Comparison of ENCODE assay signal across 12 cellular contexts in the genomic region with DNA sequence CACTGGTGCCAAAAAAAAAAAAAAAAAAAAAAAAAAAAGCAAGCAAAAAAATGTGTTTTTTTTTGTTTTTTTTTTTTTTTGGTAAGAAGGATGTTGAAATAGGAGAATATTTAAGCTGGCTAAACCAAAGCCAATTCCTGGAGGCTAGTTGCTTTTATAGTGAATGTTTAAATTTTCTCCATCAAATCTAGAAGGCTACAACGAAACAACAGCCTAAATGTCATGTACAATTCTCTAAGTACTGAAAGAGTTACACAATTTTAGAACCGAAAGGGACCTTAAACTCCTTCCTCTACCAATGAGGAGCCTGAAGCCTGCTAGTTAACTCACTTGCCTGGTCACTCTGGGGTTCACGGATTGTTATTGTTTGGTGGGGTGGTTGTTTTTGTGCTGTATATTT. TPM values are rescaled to one million over a fixed set of nuclear protein-coding genes. Genes with fewer than 3 reads are reported as not detected.
DNase-seq lines count a peak whose midpoint lies in the region; TF ChIP-seq lines count a peak whose summit lies in the region.
"Had no signal": no experiment of that assay in that cellular context is flagged by ENCODE, and none has a peak within 500 bp of the region (broad histone marks: within the 10 kb centered on the region; RNA-seq: fewer than 3 reads in every experiment).

No MANE protein-coding gene starts in this region.

- intact Hi-C loops in left ventricle myocardium inferior (cut with micrococcal nuclease) (loop anchor here (10.0 kb wide), 1 partner anchor 104 kb away; no protein-coding TSS in a partner anchor), vagina (cut with DNase I) (no loop called here)

- H3K36me3 ChIP-seq in left ventricle myocardium inferior (no peaks in the 10 kb centered on the region), right atrium auricular region (no peaks in the 10 kb centered on the region), endodermal cell (ENCODE audit: control insufficient read depth, insufficient read depth, low read length) (peaks cover 7% of the 10 kb centered on the region), neural progenitor cell (no peaks in the 10 kb centered on the region), vagina (no peaks in the 10 kb centered on the region)

- H3K9ac ChIP-seq in endodermal cell (ENCODE audit: extremely low read depth, low read length, poor library complexity, severe bottlenecking) (no peak overlapping the region), neural progenitor cell (no peak overlapping the region)

- H3K27me3 ChIP-seq in left ventricle myocardium inferior (ENCODE audit: low read depth) (no peaks in the 10 kb centered on the region), right atrium auricular region (no peaks in the 10 kb centered on the region), endodermal cell (ENCODE audit: control insufficient read depth, insufficient read depth, low read length, poor library complexity, severe bottlenecking) (no peaks in the 10 kb centered on the region), neural progenitor cell (peaks cover 46% of the 10 kb centered on the region), vagina (no peaks in the 10 kb centered on the region)

- H3K4me1 Mint-ChIP-seq in endodermal cell (peaks cover 39% of the 10 kb centered on the region), neural progenitor cell (peaks cover 69% of the 10 kb centered on the region)

- peaks cover 42% of the 10 kb centered on the region for H3F3A ChIP-seq in neural progenitor cell (ENCODE audit: low read depth)

- peaks cover 77% of the 10 kb centered on the region for H3K79me2 ChIP-seq in neural progenitor cell (ENCODE audit: low read depth)

- H3K4me3 Mint-ChIP-seq in endodermal cell, result no peak overlapping the region
- H3K4me3 Mint-ChIP-seq in neural progenitor cell, result peak overlapping the region; percentile 99
- H3K4me3 Mint-ChIP-seq: B cell; stimulated activated naive B cell treated with anti-CD40 and anti-IgM and Interleukin-4, amounts not matched to agents 10 μg/mL and 1 μg/mL and 100 μg/mL, for 72 hours had no signal

- TF ChIP-seq CTCF in left ventricle myocardium inferior (IDR thresholded peaks at IDR 0.05; ENCODE audit: borderline replicate concordance) (no peak), right atrium auricular region (IDR thresholded peaks at IDR 0.05) (no peak), endodermal cell (conservative IDR thresholded peaks at IDR 0.05) (no peak), neural progenitor cell (IDR thresholded peaks at IDR 0.05) (no peak), vagina (IDR thresholded peaks at IDR 0.05) (no peak)

- H3K27me3 Mint-ChIP-seq in endodermal cell (ENCODE audit: insufficient read depth), result peaks cover 70% of the 10 kb centered on the region
- peaks cover 4% of the 10 kb centered on the region for H3K27me3 Mint-ChIP-seq in neural progenitor cell (ENCODE audit: insufficient read depth, low read depth)

- peak overlapping the region; percentile 83 for H3K27ac ChIP-seq in left ventricle myocardium inferior (replicated peaks)
- H3K27ac ChIP-seq in right atrium auricular region, result peak overlapping the region in 1 of 2 donors; percentile 91
- H3K27ac ChIP-seq in endodermal cell (ENCODE audit: low read depth, low read length), result no peak overlapping the region
- no peak overlapping the region for H3K27ac ChIP-seq in neural progenitor cell
- peak overlapping the region; percentile 88 for H3K27ac ChIP-seq in vagina

- H3K4me2 ChIP-seq in neural progenitor cell, result peak overlapping the region; percentile 84

- H3K4me3 ChIP-seq in left ventricle myocardium inferior, result peak overlapping the region; percentile 78
- no peak overlapping the region for H3K4me3 ChIP-seq in right atrium auricular region
- H3K4me3 ChIP-seq in endodermal cell (ENCODE audit: low read length), result peak overlapping the region; percentile 97
- peak overlapping the region; percentile 91 for H3K4me3 ChIP-seq in neural progenitor cell
- peak overlapping the region in 1 of 2 donors; percentile 73 for H3K4me3 ChIP-seq in vagina

- WGBS in endodermal cell (ENCODE audit: insufficient coverage in 1 of 2, insufficient read length in 1 of 2), 2 experiments, result 84% methylated on average over 2 of the region's 3 CpGs; no CpG with 5 or more reads in 1 of the 2 experiments

- H3K36me3 Mint-ChIP-seq in endodermal cell (ENCODE audit: low read depth), result peaks cover 7% of the 10 kb centered on the region
- peaks cover 27% of the 10 kb centered on the region for H3K36me3 Mint-ChIP-seq in neural progenitor cell
- H3K36me3 Mint-ChIP-seq: stimulated activated naive B cell treated with anti-CD40 and anti-IgM and Interleukin-4, amounts not matched to agents 10 μg/mL and 1 μg/mL and 100 μg/mL, for 72 hours had no signal

- H3K27ac Mint-ChIP-seq in endodermal cell, result no peak overlapping the region
- H3K27ac Mint-ChIP-seq in neural progenitor cell, result no peak overlapping the region
- H3K27ac Mint-ChIP-seq: activated T-helper 2 cell treated with anti-CD3 and anti-CD28 coated beads, Interferon-gamma antibody, Interleukin-2, Interleukin-4, amounts not matched to agents 10 μg/mL and 5 μg/mL and 100 μg/mL, durations not matched to agents 14 hours and 24 hours and 36 hours; B cell; stimulated activated naive B cell treated with anti-CD40 and anti-IgM and Interleukin-4, amounts not matched to agents 10 μg/mL and 1 μg/mL and 100 μg/mL, for 72 hours had no signal

- TF ChIP-seq POLR2A in vagina (IDR thresholded peaks at IDR 0.05), result no peak

- H3K9me3 Mint-ChIP-seq in endodermal cell (no peaks in the 10 kb centered on the region), neural progenitor cell (no peaks in the 10 kb centered on the region)
- H3K9me3 Mint-ChIP-seq: activated T-helper 2 cell treated with anti-CD3 and anti-CD28 coated beads, Interferon-gamma antibody, Interleukin-2, Interleukin-4, amounts not matched to agents 10 μg/mL and 5 μg/mL and 100 μg/mL, durations not matched to agents 14 hours and 24 hours and 36 hours; stimulated activated naive B cell treated with anti-CD40 and anti-IgM and Interleukin-4, amounts not matched to agents 10 μg/mL and 1 μg/mL and 100 μg/mL, for 72 hours had no signal

- peaks cover 73% of the 10 kb centered on the region for H3K4me1 ChIP-seq in left ventricle myocardium inferior
- H3K4me1 ChIP-seq in right atrium auricular region, result peaks cover 0 to 30% of the 10 kb centered on the region in 2 donors
- peaks cover 7% of the 10 kb centered on the region for H3K4me1 ChIP-seq in endodermal cell (ENCODE audit: control insufficient read depth, insufficient read depth, low read length)
- H3K4me1 ChIP-seq in neural progenitor cell, result peaks cover 73% of the 10 kb centered on the region
- peaks cover 68% of the 10 kb centered on the region for H3K4me1 ChIP-seq in vagina

- H3K9me3 ChIP-seq in left ventricle myocardium inferior (replicated peaks), result no peaks in the 10 kb centered on the region
- no peaks in the 10 kb centered on the region for H3K9me3 ChIP-seq in right atrium auricular region
- H3K9me3 ChIP-seq in endodermal cell (ENCODE audit: control insufficient read depth, low read length), result no peaks in the 10 kb centered on the region
- H3K9me3 ChIP-seq in neural progenitor cell (ENCODE audit: low read depth), result no peaks in the 10 kb centered on the region
- H3K9me3 ChIP-seq in vagina, result no peaks in the 10 kb centered on the region

- DNase-seq in left ventricle myocardium inferior (no peak), right atrium auricular region (ENCODE audit: low spot score) (no peak), endodermal cell (no peak), neural progenitor cell (ENCODE audit: low spot score) (peak; percentile 19), vagina (ENCODE audit: extremely low spot score in 2 of 2) (no peak), GDM1 (lab: John Stamatoyannopoulos, UW) (no peak), NCI-H2081 (lab: John Stamatoyannopoulos, UW) (no peak), superior temporal gyrus (ENCODE audit: extremely low spot score) (no peak)
- DNase-seq: NCI-H2107; stimulated activated naive B cell treated with anti-CD40 and anti-IgM and Interleukin-4, amounts not matched to agents 10 μg/mL and 1 μg/mL and 100 μg/mL, for 72 hours had no signal

- H2AFZ ChIP-seq in neural progenitor cell (replicated peaks), result no peak overlapping the region

- H4K20me1 ChIP-seq in neural progenitor cell (ENCODE audit: low read depth), result peaks cover 82% of the 10 kb centered on the region

RNA-seq across cellular contexts. Expression of gene WLS, which starts 3.5 kb away (rescaled TPM):
- total RNA-seq in left ventricle myocardium inferior (113 TPM), right atrium auricular region (10 to 100 TPM; 51.0 to 55.8 TPM), endodermal cell (100 to 1,000 TPM in 1 of 2 donors, 10 to 100 TPM in 1; 90.8 to 115 TPM), neural progenitor cell (ENCODE audit: low replicate concordance) (187 and 259 TPM in 2 replicates), vagina (68.0 TPM)
- 341 TPM for polyA plus RNA-seq in endodermal cell (2013, experiment 1 of 2)
- polyA plus RNA-seq in endodermal cell (2013, experiment 2 of 2), result 322 TPM
- total RNA-seq: activated T-helper 2 cell treated with anti-CD3 and anti-CD28 coated beads, Interferon-gamma antibody, Interleukin-2, Interleukin-4, amounts not matched to agents 10 μg/mL and 5 μg/mL and 100 μg/mL, durations not matched to agents 14 hours and 24 hours and 36 hours; B cell had no signal

Comparison
In these comparisons a context has a peak if more than half of its experiments do, and no peak if none do; other contexts are left out.
1. H3K4me3 ChIP-seq: peak in left ventricle myocardium inferior (single experiment), endodermal cell (single experiment) and neural progenitor cell (single experiment); none in right atrium auricular region (0 of 2).
2. H3K27ac ChIP-seq: peak in left ventricle myocardium inferior (single experiment) and vagina (single experiment); none in endodermal cell (single experiment) and neural progenitor cell (single experiment).